Comparison of ENCODE assay signal across 10 cellular contexts in the genomic region with DNA sequence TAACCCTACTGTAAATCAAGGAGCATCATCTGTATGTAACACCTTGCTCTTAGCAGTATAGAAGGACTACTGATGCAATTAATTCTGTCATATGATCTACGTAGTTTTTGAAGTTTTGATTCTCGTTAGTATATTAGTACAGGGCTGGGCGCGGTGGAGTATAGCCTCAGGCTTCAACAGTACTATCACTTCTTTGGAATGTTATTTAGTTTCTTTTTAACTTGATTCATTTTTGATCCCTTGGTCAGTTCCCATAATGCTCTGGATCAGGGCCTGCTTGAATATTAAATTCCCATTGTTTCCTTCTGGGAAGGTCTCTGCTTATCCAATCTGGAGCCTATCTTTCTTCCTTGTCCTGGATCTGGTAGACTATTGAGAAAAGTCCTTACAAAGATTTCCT. TPM values are rescaled to one million over a fixed set of nuclear protein-coding genes. Genes with fewer than 3 reads are reported as not detected.
DNase-seq lines count a peak whose midpoint lies in the region; TF ChIP-seq lines count a peak whose summit lies in the region.
"Had no signal": no experiment of that assay in that cellular context is flagged by ENCODE, and none has a peak within 500 bp of the region (broad histone marks: within the 10 kb centered on the region; RNA-seq: fewer than 3 reads in every experiment).

No MANE protein-coding gene starts in this region.

- H3K27me3 ChIP-seq in breast epithelium, result no peaks in the 10 kb centered on the region
- H3K27me3 ChIP-seq in BE2C, result no peaks in the 10 kb centered on the region

- TF ChIP-seq POLR2A in breast epithelium (IDR thresholded peaks at IDR 0.05), result no peak

- intact Hi-C loops in breast epithelium (cut with DNase I; ENCODE audit: low total_unique reads), result no loop called here

- peak; percentile 8 for DNase-seq in AG08395 (ENCODE audit: low spot score)
- DNase-seq in LHCN-M2 (ENCODE audit: low read depth), result peak; percentile 38
- DNase-seq in breast epithelium (ENCODE audit: low spot score in 2 of 2), result no peak
- DNase-seq in BE2C, result no peak
- no peak for DNase-seq in COLO829 (ENCODE audit: low spot score)
- no peak for DNase-seq in KG1 (lab: John Stamatoyannopoulos, UW)
- DNase-seq in retina, result no peak
- DNase-seq: activated CD8-positive, alpha-beta memory T cell treated with anti-CD3 and anti-CD28 coated beads, Interleukin-2, amount 50 U/mL, for 48 hours; DMS 273 treated with DMSO at 0.1 percent for 48 hours had no signal

- no peak overlapping the region for H3K4me3 ChIP-seq in breast epithelium
- no peak overlapping the region for H3K4me3 ChIP-seq in mesodermal cell (ENCODE audit: extremely low read depth, insufficient read depth, low read length, poor library complexity, severe bottlenecking)
- no peak overlapping the region for H3K4me3 ChIP-seq in BE2C (ENCODE audit: low read depth, low read length)

- H3K4me1 ChIP-seq in breast epithelium (no peaks in the 10 kb centered on the region), mesodermal cell (ENCODE audit: control insufficient read depth, insufficient read depth, low read length, poor library complexity, severe bottlenecking) (peaks cover 18% of the 10 kb centered on the region), BE2C (no peaks in the 10 kb centered on the region)

- WGBS in mesodermal cell (ENCODE audit: insufficient coverage in 2 of 2), 2 experiments, result no CpG with 5 or more reads among the region's 4 CpGs

- no peak for TF ChIP-seq CTCF in breast epithelium (IDR thresholded peaks at IDR 0.05)
- no peak for TF ChIP-seq CTCF in BE2C (IDR thresholded peaks at IDR 0.05; ENCODE audit: low read depth, low read length)

- peak overlapping the region; percentile 80 to 87 for H3K27ac ChIP-seq in breast epithelium
- H3K27ac ChIP-seq in mesodermal cell (ENCODE audit: low read depth, low read length, severe bottlenecking), result peak overlapping the region; percentile 76

- H3K9me3 ChIP-seq in breast epithelium (no peaks in the 10 kb centered on the region), mesodermal cell (ENCODE audit: control insufficient read depth, low read length) (no peaks in the 10 kb centered on the region), BE2C (no peaks in the 10 kb centered on the region)

- H3K36me3 ChIP-seq in breast epithelium (no peaks in the 10 kb centered on the region), mesodermal cell (ENCODE audit: control insufficient read depth, insufficient read depth, low read length) (no peaks in the 10 kb centered on the region), BE2C (no peaks in the 10 kb centered on the region)

RNA-seq across cellular contexts. Expression of gene AP4E1, which starts 23.9 kb away (rescaled TPM):
- total RNA-seq in LHCN-M2 (2014; rRNA removed), result 14.6 and 17.2 TPM in 2 replicates
- 3.7 TPM for polyA plus RNA-seq in LHCN-M2 (2012)
- total RNA-seq in breast epithelium, result 10 to 100 TPM in 2 of 3 donors, 1 to 10 TPM in 1; 5.8 to 12.8 (median 12.7) TPM
- polyA plus RNA-seq in mesodermal cell (2013, experiment 1 of 2), result 5.6 TPM
- polyA plus RNA-seq in mesodermal cell (2013, experiment 2 of 2), result 6.6 TPM
- polyA plus RNA-seq in BE2C (2012; ENCODE audit: insufficient read depth, insufficient read length, low read depth), result 3.5 TPM

Comparison
In these comparisons a context has a peak if more than half of its experiments do, and no peak if none do; other contexts are left out.
1. DNase-seq: peak in AG08395 (single experiment) and LHCN-M2 (single experiment); none in breast epithelium (0 of 2), BE2C (single experiment), COLO829 (single experiment), KG1 (single experiment) and retina (single experiment).